10 cellular contexts compared by ENCODE assay signal in genomic region chr14:65732112-65732511, GRCh38.
DNase-seq lines count a peak whose midpoint lies in the region; ATAC-seq, FAIRE-seq and TF ChIP-seq lines count a peak whose summit lies in the region.
"Had no signal": no experiment of that assay in that cellular context is flagged by ENCODE, and none has a peak within 500 bp of the region (broad histone marks: within the 10 kb centered on the region; RNA-seq: fewer than 3 reads in every experiment).

No MANE protein-coding gene starts in this region.

- H2BK5ac ChIP-seq in H1 (ENCODE audit: low read depth, low read length) = no peak overlapping the region

- H3K36me3 ChIP-seq in H1 (ENCODE audit: control insufficient read depth in 2 of 4, insufficient read depth in 4 of 4, low read length in 3 of 4) = no peaks in the 10 kb centered on the region
- peaks cover 0 to 45% (median 3%) of the 10 kb centered on the region in 9 donors for H3K36me3 ChIP-seq in heart right ventricle

- peak; percentile 97 for ATAC-seq in GM18508 (IDR thresholded peaks at IDR 0.05; ENCODE audit: insufficient read depth, unreplicated experiment)
- ATAC-seq in GM21367 (IDR thresholded peaks at IDR 0.05; ENCODE audit: unreplicated experiment) = peak; percentile 92
- ATAC-seq in HG03175 (IDR thresholded peaks at IDR 0.05; ENCODE audit: unreplicated experiment) = peak; percentile 98
- ATAC-seq in heart right ventricle = no peak
- ATAC-seq: left ventricle myocardium superior had no signal

- DNase-seq in H1 (ENCODE audit: low read depth in 1 of 2, low spot score in 2 of 2) (no peak), heart right ventricle (no peak), iPS-NIHi7 (ENCODE audit: extremely low spot score) (no peak), NCI-H2227 treated with DMSO at 0.1 percent for 48 hours (lab: John Stamatoyannopoulos, UW) (no peak), germinal center (ENCODE audit: low spot score) (no peak)
- DNase-seq: left ventricle myocardium superior; stimulated activated CD4-positive, alpha-beta T cell treated with anti-CD3 and anti-CD28 coated beads, Interleukin-15, amount 100 ng/mL, for 24 hours had no signal

- H2BK15ac ChIP-seq in H1 (ENCODE audit: low read length) = no peak overlapping the region

- H3K4ac ChIP-seq in H1 (replicated peaks; ENCODE audit: insufficient read length, low read depth, low read length) = no peak overlapping the region

- no peak overlapping the region for H2AK5ac ChIP-seq in H1 (ENCODE audit: low read depth, low read length)

- H3K18ac ChIP-seq in H1 (ENCODE audit: extremely low read depth, low read length) = no peak overlapping the region

- FAIRE-seq in H1 (lab: Jason Lieb, UNC) = peak; percentile 63

- H3K79me1 ChIP-seq in H1 (ENCODE audit: low read depth, low read length) = no peaks in the 10 kb centered on the region

- no peak overlapping the region for H3K23ac ChIP-seq in H1 (ENCODE audit: insufficient read length)

- no peak for TF ChIP-seq RAD21 in H1 (IDR thresholded peaks at IDR 0.05 in 1 of 2, conservative IDR thresholded peaks at IDR 0.05 in 1 of 2; ENCODE audit: low read depth in 2 of 2, low read length in 2 of 2)

- TF ChIP-seq EP300 in H1 (IDR thresholded peaks at IDR 0.05; ENCODE audit: borderline replicate concordance in 1 of 2, low read depth in 2 of 2, low read length in 2 of 2) = no peak

- H4K5ac ChIP-seq in H1 (ENCODE audit: insufficient read length, low read depth, low read length) = no peak overlapping the region

- no peak overlapping the region for H3K4me3 ChIP-seq in H1 (ENCODE audit: extremely low read depth in 1 of 4, insufficient read depth in 2 of 4, low read depth in 3 of 4, low read length in 4 of 4)
- H3K4me3 ChIP-seq in heart right ventricle = no peak overlapping the region

- H3K9me3 ChIP-seq in H1 (ENCODE audit: insufficient read depth in 2 of 2, low read depth in 1 of 2, low read length in 1 of 2) (peaks cover 0 to 4% of the 10 kb centered on the region in 2 experiments; a peak in 1 of 4 replicates), heart right ventricle (peaks cover 0 to 3% (median 0%) of the 10 kb centered on the region in 11 donors)

- no peak overlapping the region for H2AFZ ChIP-seq in H1 (ENCODE audit: low read length)

- CTCF ChIA-PET in H1 (lab: Charles Lee; ENCODE audit: partially characterized antibody) = no interaction called here

- H3K27ac ChIP-seq in H1 (ENCODE audit: low read depth, low read length) = no peak overlapping the region
- H3K27ac ChIP-seq in heart right ventricle = no peak overlapping the region

- H3K27me3 ChIP-seq in H1 (replicated peaks in 1 of 4; ENCODE audit: control insufficient read depth in 3 of 4, extremely low read depth in 1 of 4, insufficient read depth in 3 of 4, low read length in 3 of 4) (no peaks in the 10 kb centered on the region), heart right ventricle (no peaks in the 10 kb centered on the region)

- TF ChIP-seq POLR2A in H1 (IDR thresholded peaks at IDR 0.05; ENCODE audit: control extremely low read depth in 1 of 2, low read depth in 2 of 2, low read length in 2 of 2) = no peak

- H3K9ac ChIP-seq in H1 (replicated peaks in 1 of 4; ENCODE audit: extremely low read depth in 1 of 4, low read depth in 3 of 4, low read length in 3 of 4) = no peak overlapping the region

- H3K23me2 ChIP-seq in H1 (ENCODE audit: low read depth, low read length) = no peaks in the 10 kb centered on the region

- no peaks in the 10 kb centered on the region for H3K79me2 ChIP-seq in H1 (ENCODE audit: control insufficient read depth in 1 of 2, insufficient read depth in 2 of 2, low read length in 2 of 2)

- no peak for TF ChIP-seq CTCF in H1 (IDR thresholded peaks at IDR 0.05; ENCODE audit: control extremely low read depth in 1 of 3, insufficient read depth in 1 of 3, low read depth in 1 of 3, low read length in 3 of 3)
- TF ChIP-seq CTCF in heart right ventricle (IDR thresholded peaks at IDR 0.05) = no peak

- no peak overlapping the region for H3K56ac ChIP-seq in H1 (replicated peaks; ENCODE audit: insufficient read length, low read depth, low read length)

- H2BK120ac ChIP-seq in H1 (replicated peaks; ENCODE audit: low read depth, low read length) = no peak overlapping the region

- intact Hi-C loops in heart right ventricle (cut with DNase I) = no loop called here

- H3K4me1 ChIP-seq in H1 (replicated peaks in 1 of 4; ENCODE audit: control insufficient read depth in 3 of 4, insufficient read depth in 4 of 4, low read length in 3 of 4) (no peaks in the 10 kb centered on the region), heart right ventricle (no peaks in the 10 kb centered on the region)

- H2BK20ac ChIP-seq in H1 (ENCODE audit: low read length) = no peak overlapping the region

- H4K8ac ChIP-seq in H1 (ENCODE audit: extremely low read depth, insufficient read depth, low read length) = no peak overlapping the region

- H4K20me1 ChIP-seq in H1 (replicated peaks in 1 of 2; ENCODE audit: control insufficient read depth in 1 of 2, insufficient read depth in 2 of 2, low read length in 2 of 2) = no peaks in the 10 kb centered on the region

- H3K14ac ChIP-seq in H1 (ENCODE audit: insufficient read length) = no peak overlapping the region

- H2BK12ac ChIP-seq in H1 (ENCODE audit: low read depth, low read length) = no peak overlapping the region

- no peak overlapping the region for H4K91ac ChIP-seq in H1 (replicated peaks; ENCODE audit: insufficient read length, low read length)

- POLR2A ChIA-PET in H1 (lab: Charles Lee; ENCODE audit: partially characterized antibody) = no interaction called here

- H3K4me2 ChIP-seq in H1 (ENCODE audit: insufficient read depth in 1 of 2, low read depth in 2 of 2, low read length in 2 of 2) = no peak overlapping the region

TF ChIP-seq in H1, 55 proteins besides CTCF, POLR2A, EP300 and RAD21:
- TF ChIP-seq TEAD4 (IDR thresholded peaks at IDR 0.05; ENCODE audit: low read depth, low read length) = no peak
- no peak for TF ChIP-seq USF2 (IDR thresholded peaks at IDR 0.05; ENCODE audit: low read length)
- TF ChIP-seq CBX5 (IDR thresholded peaks at IDR 0.05; ENCODE audit: low read depth, low read length) = no peak
- TF ChIP-seq TAF1 (IDR thresholded peaks at IDR 0.05; ENCODE audit: low read depth, low read length) = no peak
- TF ChIP-seq RXRA (IDR thresholded peaks at IDR 0.05; ENCODE audit: insufficient read depth, low read depth, low read length) = no peak
- TF ChIP-seq CREB1 (IDR thresholded peaks at IDR 0.05) = no peak
- TF ChIP-seq CHD2 (IDR thresholded peaks at IDR 0.05; ENCODE audit: low read length) = no peak
- TF ChIP-seq PHF8 (conservative IDR thresholded peaks at IDR 0.05; ENCODE audit: low read depth, low read length) = no peak
- TF ChIP-seq CHD1 (IDR thresholded peaks at IDR 0.05; ENCODE audit: low read depth, low read length) = no peak
- no peak for TF ChIP-seq SUZ12 (IDR thresholded peaks at IDR 0.05; ENCODE audit: low read length)
- no peak for TF ChIP-seq MAFK (IDR thresholded peaks at IDR 0.05; ENCODE audit: low read depth, low read length)
- TF ChIP-seq TCF12 (IDR thresholded peaks at IDR 0.05; ENCODE audit: low read depth, low read length) = no peak
- TF ChIP-seq JUN (IDR thresholded peaks at IDR 0.05; ENCODE audit: low read depth, low read length) = no peak
- no peak for TF ChIP-seq NANOG (IDR thresholded peaks at IDR 0.05; ENCODE audit: insufficient read depth, low read depth, low read length, poor library complexity, severe bottlenecking)
- TF ChIP-seq CTBP2 (IDR thresholded peaks at IDR 0.05; ENCODE audit: borderline replicate concordance, insufficient read depth, insufficient read length, low read length) = no peak

Comparison
In these comparisons a context has a peak if more than half of its experiments do, and no peak if none do; other contexts are left out.
1. ATAC-seq: peak in GM18508 (single experiment), GM21367 (single experiment) and HG03175 (single experiment); none in heart right ventricle (0 of 8).